Comparison of ENCODE assay signal across 4 cellular contexts in genomic region chr7:150306377-150306776, GRCh38. TPM values are rescaled to one million over a fixed set of nuclear protein-coding genes. Genes with fewer than 3 reads are reported as not detected.
"Had no signal": no experiment of that assay in that cellular context is flagged by ENCODE, and none has a peak within 500 bp of the region (broad histone marks: within the 10 kb centered on the region; RNA-seq: fewer than 3 reads in every experiment).

No MANE protein-coding gene starts in this region.

RNA-seq across cellular contexts. Expression of gene LRRC61, which starts 16.8 kb away (rescaled TPM):
- total RNA-seq: HT1080, IMR-90, M059J, SK-MEL-5 had no signal

RNA-seq across cellular contexts. Expression of gene ACTR3C, which starts 17.0 kb away (rescaled TPM):
- total RNA-seq: HT1080, IMR-90, M059J, SK-MEL-5 had no signal
- polyA plus RNA-seq: IMR-90 had no signal

RNA-seq across cellular contexts. Expression of gene RARRES2, which starts 35.1 kb away (rescaled TPM):
- total RNA-seq: HT1080, IMR-90, SK-MEL-5 had no signal
